32 cellular contexts compared by ENCODE assay signal in the genomic region with DNA sequence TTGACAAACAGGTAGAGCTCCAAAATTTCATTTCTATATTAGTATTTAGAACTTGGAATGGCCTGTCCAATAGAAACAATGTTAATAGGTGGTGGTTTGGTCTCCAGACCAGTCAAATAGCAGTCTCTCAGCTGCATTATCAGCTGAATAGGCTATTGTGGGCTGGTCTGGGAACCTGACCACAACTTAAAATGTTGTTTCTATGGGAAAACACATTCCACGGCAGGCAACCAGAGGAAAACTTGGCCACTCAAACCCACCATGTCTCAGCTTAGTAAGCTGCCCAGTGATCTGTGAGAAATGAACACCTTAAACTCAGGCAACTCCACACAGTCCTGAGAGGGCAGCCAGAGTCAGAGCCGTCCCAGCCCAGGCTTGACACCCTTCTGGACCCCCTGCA. TPM values are rescaled to one million over a fixed set of nuclear protein-coding genes. Genes with fewer than 3 reads are reported as not detected.
DNase-seq lines count a peak whose midpoint lies in the region; ATAC-seq and TF ChIP-seq lines count a peak whose summit lies in the region.
"Had no signal": no experiment of that assay in that cellular context is flagged by ENCODE, and none has a peak within 500 bp of the region (broad histone marks: within the 10 kb centered on the region; RNA-seq: fewer than 3 reads in every experiment).

No MANE protein-coding gene starts in this region.

- H3K4me3 ChIP-seq in right cardiac atrium (ENCODE audit: low read length) (no peak overlapping the region), right atrium auricular region (no peak overlapping the region), osteoblast (ENCODE audit: insufficient read depth, low read length) (no peak overlapping the region), OCI-LY7 (ENCODE audit: low read depth, low read length, poor library complexity, severe bottlenecking) (no peak overlapping the region)
- H3K4me3 ChIP-seq: body of pancreas, dorsolateral prefrontal cortex, HAP-1, left ventricle myocardium inferior, sigmoid colon, transverse colon had no signal

- WGBS in right cardiac atrium = 69% methylated on average over 2 of the region's 2 CpGs

- CTCF ChIA-PET in OCI-LY7 (lab: Charles Lee; ENCODE audit: unreplicated experiment) = no interaction called here
- CTCF ChIA-PET in activated CD8-positive, alpha-beta memory T cell treated with anti-CD3 and anti-CD28 coated beads, Interleukin-2, amount 10 ng/mL, durations not matched to agents 7 days and 5 days (lab: Charles Lee) = no interaction called here

- DNase-seq in right cardiac atrium = no peak
- DNase-seq in right atrium auricular region (ENCODE audit: low spot score) = no peak
- DNase-seq in foreskin melanocyte = peak; percentile 51
- no peak for DNase-seq in osteoblast (ENCODE audit: insufficient read length, low spot score, missing footprints)
- DNase-seq in left colon = no peak
- DNase-seq in OCI-LY7 (ENCODE audit: low spot score) = no peak
- DNase-seq in activated CD8-positive, alpha-beta memory T cell treated with anti-CD3 and anti-CD28 coated beads, Interleukin-2, amount 10 ng/mL, durations not matched to agents 7 days and 5 days = no peak
- DNase-seq: activated CD4-positive, alpha-beta T cell treated with anti-CD3 and anti-CD28 coated beads for 48 hours; activated effector memory CD4-positive, alpha-beta T cell treated with anti-CD3 and anti-CD28 coated beads, Interleukin-2, amount 50 U/mL, for 16 hours; activated T-cell treated with anti-CD3 and anti-CD28 coated beads, Interleukin-2, amount 50 U/mL, for 1 hour; body of pancreas; cerebellar nuclear complex; COR-L47; DMS53; dorsolateral prefrontal cortex; hypothalamus; left ventricle myocardium inferior; NCI-H1436 treated with DMSO at 0.1 percent for 48 hours; NCI-H2081 treated with DMSO at 0.1 percent for 48 hours; NCI-H2227 treated with DMSO at 0.1 percent for 48 hours; SHP77; sigmoid colon; stimulated activated CD4-positive, alpha-beta T cell treated with anti-CD3 and anti-CD28 coated beads, Interleukin-4, amount 100 ng/mL, for 24 hours; transverse colon; WERI-Rb-1 had no signal

- POLR2A ChIA-PET in OCI-LY7 (lab: Charles Lee) = interaction anchor here (1.1 kb wide), 1 partner anchor 13 kb away, joined by 3 read pairs; no protein-coding TSS in a partner anchor

- H3K4me3 Mint-ChIP-seq in activated CD8-positive, alpha-beta memory T cell treated with anti-CD3 and anti-CD28 coated beads, Interleukin-2, amount 10 ng/mL, durations not matched to agents 7 days and 5 days = no peak overlapping the region
- H3K4me3 Mint-ChIP-seq: activated naive CD8-positive, alpha-beta T cell; T-helper 2 cell treated with Interferon-gamma antibody and Interleukin-4, amounts not matched to agents 5 μg/mL and 100 μg/mL, for 36 hours had no signal

- peaks cover 97% of the 10 kb centered on the region for H3K79me2 ChIP-seq in osteoblast (ENCODE audit: insufficient read depth, low read length)
- no peaks in the 10 kb centered on the region for H3K79me2 ChIP-seq in OCI-LY7 (ENCODE audit: insufficient read depth, low read depth, low read length)

- H3K4me1 ChIP-seq in right cardiac atrium (ENCODE audit: control insufficient read depth, insufficient read depth, low read length) (peaks cover 15% of the 10 kb centered on the region), right atrium auricular region (peaks cover 0 to 12% of the 10 kb centered on the region in 2 donors), osteoblast (ENCODE audit: insufficient read depth, low read length) (peaks cover 51% of the 10 kb centered on the region), OCI-LY7 (ENCODE audit: insufficient read depth, low read length, poor library complexity, severe bottlenecking) (no peaks in the 10 kb centered on the region)
- H3K4me1 ChIP-seq: body of pancreas, transverse colon had no signal

- no peaks in the 10 kb centered on the region for H3K9me3 Mint-ChIP-seq in activated CD8-positive, alpha-beta memory T cell treated with anti-CD3 and anti-CD28 coated beads, Interleukin-2, amount 10 ng/mL, durations not matched to agents 7 days and 5 days (ENCODE audit: low read depth)
- H3K9me3 Mint-ChIP-seq: T-helper 2 cell treated with Interferon-gamma antibody and Interleukin-4, amounts not matched to agents 5 μg/mL and 100 μg/mL, for 36 hours had no signal

- H4K20me1 ChIP-seq in osteoblast (ENCODE audit: insufficient read depth, low read length) = peaks cover 68% of the 10 kb centered on the region
- no peaks in the 10 kb centered on the region for H4K20me1 ChIP-seq in OCI-LY7 (ENCODE audit: insufficient read depth, low read length)

- H3K27ac Mint-ChIP-seq in activated CD8-positive, alpha-beta memory T cell treated with anti-CD3 and anti-CD28 coated beads, Interleukin-2, amount 10 ng/mL, durations not matched to agents 7 days and 5 days = no peak overlapping the region
- H3K27ac Mint-ChIP-seq: activated naive CD8-positive, alpha-beta T cell; T-helper 2 cell treated with Interferon-gamma antibody and Interleukin-4, amounts not matched to agents 5 μg/mL and 100 μg/mL, for 36 hours had no signal

- H3K4me2 ChIP-seq in osteoblast (ENCODE audit: insufficient read depth, low read length) (peak overlapping the region; percentile 18), OCI-LY7 (ENCODE audit: low read length) (no peak overlapping the region)

- peak overlapping the region; percentile 43 for H3K27ac ChIP-seq in right cardiac atrium (ENCODE audit: low read length)
- no peak overlapping the region for H3K27ac ChIP-seq in right atrium auricular region
- H3K27ac ChIP-seq in osteoblast (ENCODE audit: low read depth, low read length) = peak overlapping the region; percentile 82
- no peak overlapping the region for H3K27ac ChIP-seq in OCI-LY7 (ENCODE audit: low read depth, low read length, poor library complexity, severe bottlenecking)
- H3K27ac ChIP-seq: 22Rv1, body of pancreas, C4-2B, dorsolateral prefrontal cortex, left ventricle myocardium inferior, sigmoid colon, transverse colon, WERI-Rb-1 had no signal

- TF ChIP-seq CTCF in right atrium auricular region (IDR thresholded peaks at IDR 0.05) = no peak
- TF ChIP-seq CTCF in osteoblast (IDR thresholded peaks at IDR 0.05; ENCODE audit: extremely low read depth, low read depth, low read length) = no peak
- TF ChIP-seq CTCF in OCI-LY7 (conservative IDR thresholded peaks at IDR 0.05; ENCODE audit: low read length) = no peak

- no TSS peak for BruUV-seq in OCI-LY7 (replicated peaks; lab: Mats Ljungman, UMichigan)

- H3K27me3 ChIP-seq in right cardiac atrium (ENCODE audit: control insufficient read depth, insufficient read depth) (no peaks in the 10 kb centered on the region), right atrium auricular region (no peaks in the 10 kb centered on the region), osteoblast (ENCODE audit: insufficient read depth, low read length) (no peaks in the 10 kb centered on the region)
- H3K27me3 ChIP-seq: body of pancreas, dorsolateral prefrontal cortex, sigmoid colon, transverse colon had no signal

- no peaks in the 10 kb centered on the region for H3K9me2 ChIP-seq in OCI-LY7 (ENCODE audit: insufficient read depth, low read length)

- intact Hi-C loops in right cardiac atrium (cut with DNase I) = no loop called here
- intact Hi-C loops in left colon (cut with DNase I, micrococcal nuclease) = no loop called here
- intact Hi-C loops in OCI-LY7 (cut with micrococcal nuclease; ENCODE audit: unreplicated experiment) = no loop called here

- no peak overlapping the region for H2AFZ ChIP-seq in osteoblast (ENCODE audit: low read length)
- H2AFZ ChIP-seq in OCI-LY7 (ENCODE audit: low read length) = no peak overlapping the region

- H3K9me3 ChIP-seq in right cardiac atrium (ENCODE audit: control insufficient read depth, low read length) = no peaks in the 10 kb centered on the region
- H3K9me3 ChIP-seq in right atrium auricular region = no peaks in the 10 kb centered on the region
- no peaks in the 10 kb centered on the region for H3K9me3 ChIP-seq in osteoblast (ENCODE audit: low read depth, low read length)
- H3K9me3 ChIP-seq in OCI-LY7 (ENCODE audit: low read length) = no peaks in the 10 kb centered on the region
- H3K9me3 ChIP-seq: body of pancreas, HAP-1, left ventricle myocardium inferior, sigmoid colon, transverse colon had no signal

- H3K36me3 ChIP-seq in right atrium auricular region (no peaks in the 10 kb centered on the region), osteoblast (ENCODE audit: insufficient read depth, low read length) (peaks cover 45% of the 10 kb centered on the region), OCI-LY7 (ENCODE audit: insufficient read depth, low read length) (no peaks in the 10 kb centered on the region)
- H3K36me3 ChIP-seq: HAP-1, left ventricle myocardium inferior, sigmoid colon, transverse colon, WERI-Rb-1 had no signal

- H3K27me3 Mint-ChIP-seq in activated CD8-positive, alpha-beta memory T cell treated with anti-CD3 and anti-CD28 coated beads, Interleukin-2, amount 10 ng/mL, durations not matched to agents 7 days and 5 days = peaks cover 25% of the 10 kb centered on the region

- no peaks in the 10 kb centered on the region for H3K36me3 Mint-ChIP-seq in activated CD8-positive, alpha-beta memory T cell treated with anti-CD3 and anti-CD28 coated beads, Interleukin-2, amount 10 ng/mL, durations not matched to agents 7 days and 5 days
- H3K36me3 Mint-ChIP-seq: activated naive CD8-positive, alpha-beta T cell had no signal

- peaks cover 1% of the 10 kb centered on the region for H3K4me1 Mint-ChIP-seq in activated CD8-positive, alpha-beta memory T cell treated with anti-CD3 and anti-CD28 coated beads, Interleukin-2, amount 10 ng/mL, durations not matched to agents 7 days and 5 days

- ATAC-seq in right cardiac atrium (no peak), left colon (no peak), HG02840 (IDR thresholded peaks at IDR 0.05; ENCODE audit: low FRiP score, unreplicated experiment) (no peak)
- ATAC-seq in activated CD8-positive, alpha-beta memory T cell treated with anti-CD3 and anti-CD28 coated beads, Interleukin-2, amount 10 ng/mL, durations not matched to agents 7 days and 5 days = no peak
- ATAC-seq: body of pancreas, Panc1 had no signal

RNA-seq across cellular contexts. Expression of a gene that starts 20.4 kb away (rescaled TPM):
- 100 to 1,000 TPM in 1 of 4 donors, 10 to 100 TPM in 3; 31.3 to 101 (median 64.0) TPM for total RNA-seq in right cardiac atrium
- 17.9 TPM for polyA plus RNA-seq in right cardiac atrium
- total RNA-seq in right atrium auricular region = 10 to 100 TPM; 57.1 to 84.9 TPM
- total RNA-seq in osteoblast = 1,453 and 1,556 TPM in 2 replicates
- 10 to 100 TPM; 10.7 to 16.8 TPM for total RNA-seq in left colon
- 1.0 and 2.3 TPM in 2 replicates for total RNA-seq in OCI-LY7 (2014; rRNA removed; shearing (Covaris generic))
- 0.68 TPM in 2 replicates for total RNA-seq in OCI-LY7 (2022)
- total RNA-seq in activated CD8-positive, alpha-beta memory T cell treated with anti-CD3 and anti-CD28 coated beads, Interleukin-2, amount 10 ng/mL, durations not matched to agents 7 days and 5 days = 1 to 10 TPM; 1.1 to 1.3 TPM

Comparison
In these comparisons a context has a peak if more than half of its experiments do, and no peak if none do; other contexts are left out.
1. H3K27ac ChIP-seq: peak in right cardiac atrium (single experiment) and osteoblast (single experiment); none in right atrium auricular region (0 of 2) and OCI-LY7 (single experiment).
2. RNA of a gene that starts 20.4 kb away (total RNA-seq): 1,453 to 1,556 TPM in osteoblast; 57.1 to 84.9 TPM in right atrium auricular region, 31.3 to 101 TPM in right cardiac atrium, 10.7 to 16.8 TPM in left colon, 1.1 to 1.3 TPM in activated CD8-positive, alpha-beta memory T cell treated with anti-CD3 and anti-CD28 coated beads, Interleukin-2, amount 10 ng/mL, durations not matched to agents 7 days and 5 days and 0.68 to 2.3 TPM in OCI-LY7; every median in the first group is over 10 times any median in the second.